In genomic region chr11:23573430-23573829, GRCh38 we compare ENCODE assay signal across 19 cellular contexts.
"Had no signal": no experiment of that assay in that cellular context is flagged by ENCODE, and none has a peak within 500 bp of the region (broad histone marks: within the 10 kb centered on the region; RNA-seq: fewer than 3 reads in every experiment).

No MANE protein-coding gene starts in this region.

- H3K27ac ChIP-seq: cardiac muscle cell, dorsolateral prefrontal cortex, left ventricle myocardium inferior, neutrophil, testis, upper lobe of left lung had no signal

- H3K4me3 Mint-ChIP-seq: activated CD4-positive, alpha-beta T cell treated with anti-CD3 and anti-CD28 coated beads, Interleukin-2, amount 10 ng/mL, durations not matched to agents 7 days and 5 days; activated CD8-positive, alpha-beta T cell treated with anti-CD3 and anti-CD28 coated beads, Interleukin-2, amount 10 ng/mL, durations not matched to agents 7 days and 5 days; activated naive CD4-positive, alpha-beta T cell treated with anti-CD3 and anti-CD28 coated beads for 36 hours; activated T-cell treated with anti-CD3 and anti-CD28 coated beads, Interleukin-2, amount 50 U/mL, for 24 hours; memory B cell; naive B cell; stimulated activated memory B cell treated with anti-CD40 and anti-IgM and Interleukin-4, amounts not matched to agents 10 μg/mL and 1 μg/mL and 100 μg/mL, for 72 hours had no signal

- H3K36me3 ChIP-seq: cardiac muscle cell, left ventricle myocardium inferior, neutrophil, upper lobe of left lung had no signal

- H3K9me3 Mint-ChIP-seq: activated CD4-positive, alpha-beta T cell treated with anti-CD3 and anti-CD28 coated beads, Interleukin-2, amount 10 ng/mL, durations not matched to agents 7 days and 5 days; activated naive CD4-positive, alpha-beta T cell treated with anti-CD3 and anti-CD28 coated beads for 36 hours; naive B cell had no signal

- ATAC-seq: activated CD8-positive, alpha-beta T cell treated with anti-CD3 and anti-CD28 coated beads, Interleukin-2, amount 10 ng/mL, durations not matched to agents 7 days and 5 days; sciatic nerve; stimulated activated memory B cell treated with anti-CD40 and anti-IgM and Interleukin-4, amounts not matched to agents 10 μg/mL and 1 μg/mL and 100 μg/mL, for 72 hours had no signal

- FAIRE-seq: frontal cortex had no signal

- H3K27ac Mint-ChIP-seq: activated CD4-positive, alpha-beta T cell treated with anti-CD3 and anti-CD28 coated beads, Interleukin-2, amount 10 ng/mL, durations not matched to agents 7 days and 5 days; activated CD8-positive, alpha-beta T cell treated with anti-CD3 and anti-CD28 coated beads, Interleukin-2, amount 10 ng/mL, durations not matched to agents 7 days and 5 days; activated naive CD4-positive, alpha-beta T cell treated with anti-CD3 and anti-CD28 coated beads for 36 hours; activated T-cell treated with anti-CD3 and anti-CD28 coated beads, Interleukin-2, amount 50 U/mL, for 24 hours; memory B cell; naive B cell; stimulated activated memory B cell treated with anti-CD40 and anti-IgM and Interleukin-4, amounts not matched to agents 10 μg/mL and 1 μg/mL and 100 μg/mL, for 72 hours had no signal

- DNase-seq: activated CD4-positive, alpha-beta T cell treated with anti-CD3 and anti-CD28 coated beads, Interleukin-2, amount 10 ng/mL, durations not matched to agents 7 days and 5 days; activated CD8-positive, alpha-beta T cell treated with anti-CD3 and anti-CD28 coated beads, Interleukin-2, amount 10 ng/mL, durations not matched to agents 7 days and 5 days; activated naive CD4-positive, alpha-beta T cell treated with anti-CD3 and anti-CD28 coated beads for 36 hours; activated T-cell treated with anti-CD3 and anti-CD28 coated beads, Interleukin-2, amount 50 U/mL, for 24 hours; anterior cingulate cortex; dorsolateral prefrontal cortex; kidney glomerular epithelial cell; left ventricle myocardium inferior; naive B cell; stimulated activated CD4-positive, alpha-beta T cell treated with anti-CD3 and anti-CD28 coated beads, Interleukin-4, amount 100 ng/mL, for 4 hours; T1000; testis; upper lobe of left lung had no signal

- H3K36me3 Mint-ChIP-seq: memory B cell; naive B cell; stimulated activated memory B cell treated with anti-CD40 and anti-IgM and Interleukin-4, amounts not matched to agents 10 μg/mL and 1 μg/mL and 100 μg/mL, for 72 hours had no signal

- H3K4me3 ChIP-seq: cardiac muscle cell, dorsolateral prefrontal cortex, left ventricle myocardium inferior, testis, upper lobe of left lung had no signal

- H3K27me3 ChIP-seq: cardiac muscle cell, dorsolateral prefrontal cortex, neutrophil, testis, upper lobe of left lung had no signal

- H3K27me3 Mint-ChIP-seq: activated CD4-positive, alpha-beta T cell treated with anti-CD3 and anti-CD28 coated beads, Interleukin-2, amount 10 ng/mL, durations not matched to agents 7 days and 5 days; activated T-cell treated with anti-CD3 and anti-CD28 coated beads, Interleukin-2, amount 50 U/mL, for 24 hours; memory B cell; naive B cell; stimulated activated memory B cell treated with anti-CD40 and anti-IgM and Interleukin-4, amounts not matched to agents 10 μg/mL and 1 μg/mL and 100 μg/mL, for 72 hours had no signal

- H3K9me3 ChIP-seq: left ventricle myocardium inferior, neutrophil, testis, upper lobe of left lung had no signal

- H3K4me1 Mint-ChIP-seq: activated CD4-positive, alpha-beta T cell treated with anti-CD3 and anti-CD28 coated beads, Interleukin-2, amount 10 ng/mL, durations not matched to agents 7 days and 5 days; memory B cell; stimulated activated memory B cell treated with anti-CD40 and anti-IgM and Interleukin-4, amounts not matched to agents 10 μg/mL and 1 μg/mL and 100 μg/mL, for 72 hours had no signal

- H3K4me1 ChIP-seq: left ventricle myocardium inferior, testis, upper lobe of left lung had no signal
